8 cellular contexts compared by ENCODE assay signal in genomic region chr14:64762044-64763034, GRCh38. TPM values are rescaled to one million over a fixed set of nuclear protein-coding genes. Genes with fewer than 3 reads are reported as not detected.
A peak's percentile ranks its signal among the peaks of the same experiment; 100 is the strongest.
DNase-seq lines count a peak whose midpoint lies in the region; ATAC-seq and TF ChIP-seq lines count a peak whose summit lies in the region.

No MANE protein-coding gene starts in this region.

- no peaks in the 10 kb centered on the region for H3K9me3 Mint-ChIP-seq in activated T-cell treated with anti-CD3 and anti-CD28 coated beads, Interleukin-2, amount 50 U/mL, for 72 hours

- no peaks in the 10 kb centered on the region for H3K27me3 Mint-ChIP-seq in activated T-cell treated with anti-CD3 and anti-CD28 coated beads, Interleukin-2, amount 50 U/mL, for 72 hours (ENCODE audit: low read depth)

- H3K36me3 Mint-ChIP-seq in activated T-cell treated with anti-CD3 and anti-CD28 coated beads, Interleukin-2, amount 50 U/mL, for 72 hours (ENCODE audit: insufficient read depth in 2 of 2) = no peaks in the 10 kb centered on the region

- H3K79me2 ChIP-seq in parathyroid adenoma = no peaks in the 10 kb centered on the region

- H3K27ac ChIP-seq in foreskin keratinocyte (peak overlapping the region; percentile 84), parathyroid adenoma (peak overlapping the region; percentile 66)

- no peaks in the 10 kb centered on the region for H3K36me3 ChIP-seq in parathyroid adenoma (ENCODE audit: control insufficient read depth, insufficient read depth, low read length)

- no peak overlapping the region for H3K27ac Mint-ChIP-seq in activated T-cell treated with anti-CD3 and anti-CD28 coated beads, Interleukin-2, amount 50 U/mL, for 72 hours

- no peak overlapping the region for H3K4me3 ChIP-seq in parathyroid adenoma (ENCODE audit: low read depth, low read length)

- H3K4me3 Mint-ChIP-seq in activated T-cell treated with anti-CD3 and anti-CD28 coated beads, Interleukin-2, amount 50 U/mL, for 72 hours = no peak overlapping the region

- H3K4me2 ChIP-seq in parathyroid adenoma (ENCODE audit: low read length) = peak overlapping the region; percentile 27

- H3K4me1 Mint-ChIP-seq in activated T-cell treated with anti-CD3 and anti-CD28 coated beads, Interleukin-2, amount 50 U/mL, for 72 hours (ENCODE audit: low read depth) = peaks cover 24% of the 10 kb centered on the region

- H3K9me3 ChIP-seq in parathyroid adenoma (ENCODE audit: control insufficient read depth, low read length) = no peaks in the 10 kb centered on the region

- peak overlapping the region; percentile 65 for H2AFZ ChIP-seq in parathyroid adenoma

- H3K9ac ChIP-seq in parathyroid adenoma = no peak overlapping the region

- H3K27me3 ChIP-seq in foreskin keratinocyte (no peaks in the 10 kb centered on the region), parathyroid adenoma (ENCODE audit: control insufficient read depth, insufficient read depth, low read length) (no peaks in the 10 kb centered on the region)

- DNase-seq in activated T-cell treated with anti-CD3 and anti-CD28 coated beads for 1 hour (ENCODE audit: low read depth) (peak; percentile 11), activated T-cell treated with anti-CD3 and anti-CD28 coated beads for 4 hours (no peak), NCI-H510A treated with DMSO at 0.1 percent for 48 hours (lab: John Stamatoyannopoulos, UW) (peak; percentile 96), foreskin keratinocyte (peak; percentile 93 to 95), NOMO-1 treated with DMSO at 0.1 percent for 48 hours (lab: John Stamatoyannopoulos, UW; ENCODE audit: unreplicated experiment) (no peak), GOT3 (lab: John Stamatoyannopoulos, UW) (no peak)
- peak; percentile 16 to 56 for DNase-seq in activated T-cell treated with anti-CD3 and anti-CD28 coated beads, Interleukin-2, amount 50 U/mL, for 72 hours

- no peak for TF ChIP-seq CTCF in foreskin keratinocyte (conservative IDR thresholded peaks at IDR 0.05)
- TF ChIP-seq CTCF in parathyroid adenoma (IDR thresholded peaks at IDR 0.05) = no peak

- peak in 1 of 2 donors; percentile 26 for ATAC-seq in activated T-cell treated with anti-CD3 and anti-CD28 coated beads, Interleukin-2, amount 50 U/mL, for 72 hours (replicated peaks in 1 of 2)
- ATAC-seq in foreskin keratinocyte = peak; percentile 45

- H3K4me1 ChIP-seq in foreskin keratinocyte (peaks cover 45% of the 10 kb centered on the region), parathyroid adenoma (peaks cover 38% of the 10 kb centered on the region)

RNA-seq across cellular contexts. Expression of gene PLEKHG3, which starts 58.1 kb away (rescaled TPM):
- total RNA-seq in activated T-cell treated with anti-CD3 and anti-CD28 coated beads, Interleukin-2, amount 50 U/mL, for 72 hours = 1 to 10 TPM; 2.4 to 8.8 TPM
- 84.7 and 99.7 TPM in 2 replicates for total RNA-seq in foreskin keratinocyte
- 41.3 and 47.0 TPM in 2 replicates for polyA plus RNA-seq in foreskin keratinocyte

Comparison
In these comparisons a context has a peak if more than half of its experiments do, and no peak if none do; other contexts are left out.
1. DNase-seq: peak in activated T-cell treated with anti-CD3 and anti-CD28 coated beads for 1 hour (single experiment), NCI-H510A treated with DMSO at 0.1 percent for 48 hours (single experiment), activated T-cell treated with anti-CD3 and anti-CD28 coated beads, Interleukin-2, amount 50 U/mL, for 72 hours (2 of 2) and foreskin keratinocyte (2 of 2); none in activated T-cell treated with anti-CD3 and anti-CD28 coated beads for 4 hours (single experiment), NOMO-1 treated with DMSO at 0.1 percent for 48 hours (single experiment) and GOT3 (single experiment).